ENCODE assay signal across 19 cellular contexts in genomic region chr6:100096356-100096755, GRCh38.
"Had no signal": no experiment of that assay in that cellular context is flagged by ENCODE, and none has a peak within 500 bp of the region (broad histone marks: within the 10 kb centered on the region; RNA-seq: fewer than 3 reads in every experiment).

No MANE protein-coding gene starts in this region.

- H3K4me3 Mint-ChIP-seq: nephron, type B pancreatic cell had no signal

- H3K4me2 ChIP-seq: hepatocyte had no signal

- H2AFZ ChIP-seq: hepatocyte, parathyroid adenoma had no signal

- H3K27ac ChIP-seq: foreskin keratinocyte, hepatocyte, left ventricle myocardium inferior, lower lobe of right lung, parathyroid adenoma, psoas muscle, skin epidermis, stomach had no signal

- H3K27me3 Mint-ChIP-seq: naive B cell, type B pancreatic cell had no signal

- H3K27ac Mint-ChIP-seq: naive B cell, nephron, type B pancreatic cell had no signal

- H3K36me3 ChIP-seq: left ventricle myocardium inferior, lower lobe of right lung, stomach had no signal

- H3K4me3 ChIP-seq: hepatocyte, left ventricle myocardium inferior, lower lobe of right lung, psoas muscle, skin epidermis, stomach had no signal

- H3K36me3 Mint-ChIP-seq: naive B cell, type B pancreatic cell had no signal

- H3K9ac ChIP-seq: parathyroid adenoma had no signal

- H3K79me2 ChIP-seq: hepatocyte, parathyroid adenoma had no signal

- DNase-seq: effector memory CD4-positive, alpha-beta T cell; foreskin keratinocyte; head of caudate nucleus; kidney; left cardiac atrium; left ventricle myocardium inferior; lower lobe of right lung; mesendoderm; naive B cell; psoas muscle; stimulated activated CD4-positive, alpha-beta T cell treated with anti-CD3 and anti-CD28 coated beads, Interleukin-2, amount 100 ng/mL, for 24 hours; stimulated activated CD4-positive, alpha-beta T cell treated with anti-CD3 and anti-CD28 coated beads, Interleukin-4, amount 100 ng/mL, for 4 hours; stimulated activated naive CD4-positive, alpha-beta T cell; stomach had no signal

- H3K27me3 ChIP-seq: hepatocyte had no signal

- H3K4me1 ChIP-seq: foreskin keratinocyte, left ventricle myocardium inferior, lower lobe of right lung, parathyroid adenoma, psoas muscle, stomach had no signal

- H3K9me3 Mint-ChIP-seq: naive B cell, nephron, type B pancreatic cell had no signal

- H3K4me1 Mint-ChIP-seq: naive B cell, nephron had no signal

- H3K9me3 ChIP-seq: left ventricle myocardium inferior, lower lobe of right lung, psoas muscle, stomach had no signal
